1 cellular context compared by ENCODE assay signal in the genomic region with DNA sequence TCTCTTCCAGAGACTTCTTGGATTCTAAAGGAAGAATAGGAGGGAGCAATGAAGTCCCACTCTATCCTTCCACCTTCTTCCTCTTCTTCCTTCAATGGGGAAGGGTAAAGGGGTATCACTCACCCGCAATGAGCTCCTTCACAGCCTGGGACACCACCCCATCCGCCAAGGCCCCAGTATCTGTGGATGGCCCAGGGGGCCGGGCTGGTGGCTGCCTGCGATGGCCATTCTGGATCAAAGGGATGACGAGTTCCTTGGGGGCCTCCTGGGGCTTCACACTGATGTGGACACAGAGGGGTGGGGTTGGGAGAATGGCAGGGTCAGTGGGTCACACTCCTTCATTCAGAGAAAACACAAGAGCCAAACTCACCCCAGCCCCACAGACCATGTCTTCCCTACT.
TF ChIP-seq lines count a peak whose summit lies in the region.

No MANE protein-coding gene starts in this region.

TF ChIP-seq in liver, 16 proteins besides CTCF, POLR2A, EP300 and RAD21 (continued from another document):
- TF ChIP-seq, protein P1, sequence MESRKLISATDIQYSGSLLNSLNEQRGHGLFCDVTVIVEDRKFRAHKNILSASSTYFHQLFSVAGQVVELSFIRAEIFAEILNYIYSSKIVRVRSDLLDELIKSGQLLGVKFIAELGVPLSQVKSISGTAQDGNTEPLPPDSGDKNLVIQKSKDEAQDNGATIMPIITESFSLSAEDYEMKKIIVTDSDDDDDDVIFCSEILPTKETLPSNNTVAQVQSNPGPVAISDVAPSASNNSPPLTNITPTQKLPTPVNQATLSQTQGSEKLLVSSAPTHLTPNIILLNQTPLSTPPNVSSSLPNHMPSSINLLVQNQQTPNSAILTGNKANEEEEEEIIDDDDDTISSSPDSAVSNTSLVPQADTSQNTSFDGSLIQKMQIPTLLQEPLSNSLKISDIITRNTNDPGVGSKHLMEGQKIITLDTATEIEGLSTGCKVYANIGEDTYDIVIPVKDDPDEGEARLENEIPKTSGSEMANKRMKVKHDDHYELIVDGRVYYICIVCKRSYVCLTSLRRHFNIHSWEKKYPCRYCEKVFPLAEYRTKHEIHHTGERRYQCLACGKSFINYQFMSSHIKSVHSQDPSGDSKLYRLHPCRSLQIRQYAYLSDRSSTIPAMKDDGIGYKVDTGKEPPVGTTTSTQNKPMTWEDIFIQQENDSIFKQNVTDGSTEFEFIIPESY (IDR thresholded peaks at IDR 0.05) = no peak
- no peak for TF ChIP-seq FOXA1 (IDR thresholded peaks at IDR 0.05)
- TF ChIP-seq JUND (IDR thresholded peaks at IDR 0.05) = no peak
- TF ChIP-seq, protein P2, sequence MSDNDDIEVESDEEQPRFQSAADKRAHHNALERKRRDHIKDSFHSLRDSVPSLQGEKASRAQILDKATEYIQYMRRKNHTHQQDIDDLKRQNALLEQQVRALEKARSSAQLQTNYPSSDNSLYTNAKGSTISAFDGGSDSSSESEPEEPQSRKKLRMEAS (IDR thresholded peaks at IDR 0.05) = no peak
- TF ChIP-seq YY1 (IDR thresholded peaks at IDR 0.05) = no peak
- no peak for TF ChIP-seq GABPA (IDR thresholded peaks at IDR 0.05 in 1 of 2, conservative IDR thresholded peaks at IDR 0.05 in 1 of 2)
- TF ChIP-seq TAF1 (conservative IDR thresholded peaks at IDR 0.05) = no peak
- TF ChIP-seq HNF4A (conservative IDR thresholded peaks at IDR 0.05) = no peak
- no peak for TF ChIP-seq SP1 (IDR thresholded peaks at IDR 0.05)
- TF ChIP-seq NR2F2 (IDR thresholded peaks at IDR 0.05) = no peak
- no peak for TF ChIP-seq FOXA2 (IDR thresholded peaks at IDR 0.05)
TF ChIP-seq in liver: peak in this region for 0.
